Comparison of ENCODE assay signal across 8 cellular contexts in the genomic region with DNA sequence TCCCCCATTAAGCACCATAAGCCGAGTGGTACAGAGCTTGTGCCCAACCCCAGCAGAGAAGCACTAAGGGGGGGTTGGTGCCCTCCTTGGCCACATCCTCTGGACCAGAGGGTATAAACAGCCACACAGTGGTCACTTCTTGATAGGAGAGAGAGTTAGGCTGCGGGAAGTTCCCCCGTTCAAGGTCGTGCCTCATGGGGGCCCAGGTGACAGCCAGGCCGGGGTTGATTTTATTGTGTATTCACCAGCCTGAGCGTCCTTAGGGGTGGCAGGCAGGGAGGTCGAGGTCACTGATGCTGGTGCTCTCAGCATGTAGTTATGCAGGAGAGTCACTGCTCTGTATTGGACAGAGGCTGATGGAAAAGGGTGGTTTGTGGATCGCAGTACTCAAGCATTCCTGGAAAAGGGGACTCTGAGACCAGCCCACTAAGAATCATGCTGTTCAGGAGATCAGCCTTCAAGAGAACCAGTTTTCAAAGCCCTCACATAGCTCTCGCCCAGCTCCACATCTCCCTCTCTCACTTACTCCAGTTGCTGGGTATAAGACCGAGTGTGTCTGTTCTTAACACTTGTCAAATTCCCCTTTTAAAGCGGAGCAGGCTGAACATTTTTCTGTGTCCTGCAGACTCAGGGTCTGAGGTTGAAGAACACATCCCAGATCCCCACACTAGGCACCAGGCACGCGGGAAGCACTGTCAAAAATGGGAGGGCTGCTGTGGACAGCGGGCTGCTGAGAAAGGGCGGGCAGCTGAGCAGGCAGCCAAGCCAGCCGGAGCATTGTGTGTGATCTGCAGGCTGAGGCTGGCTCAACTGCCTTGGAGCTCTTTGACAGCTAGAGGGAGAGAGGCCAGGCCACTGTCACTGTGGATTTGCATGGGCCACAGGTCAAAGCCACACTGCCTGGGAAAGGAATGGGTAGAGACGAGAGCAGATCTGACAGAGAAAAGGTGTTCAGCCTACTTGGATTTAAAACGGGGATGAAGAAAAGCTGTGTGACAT. TPM values are rescaled to one million over a fixed set of nuclear protein-coding genes. Genes with fewer than 3 reads are reported as not detected.
A peak's percentile ranks its signal among the peaks of the same experiment; 100 is the strongest.
DNase-seq lines count a peak whose midpoint lies in the region; ATAC-seq, FAIRE-seq and TF ChIP-seq lines count a peak whose summit lies in the region.

No MANE protein-coding gene starts in this region.

- no peaks in the 10 kb centered on the region for H3K9me3 ChIP-seq in CD4-positive, alpha-beta T cell (ENCODE audit: control insufficient read depth, low read length)
- no peaks in the 10 kb centered on the region for H3K9me3 ChIP-seq in cardiac muscle cell (ENCODE audit: low read depth)
- no peaks in the 10 kb centered on the region for H3K9me3 ChIP-seq in pancreas

- 50 to 53% methylated on average over 18 of the region's 18 CpGs for WGBS in pancreas, 2 donors

- H3K4me3 ChIP-seq in cardiac muscle cell: peak overlapping the region; percentile 81
- H3K4me3 ChIP-seq in pancreas: peak overlapping the region in 1 of 4 donors; percentile 51

- FAIRE-seq in pancreas (lab: Jason Lieb, UNC): no peak

- peak overlapping the region; percentile 13 for H3K4me3 Mint-ChIP-seq in CD4-positive, alpha-beta T cell
- H3K4me3 Mint-ChIP-seq in naive thymus-derived CD8-positive, alpha-beta T cell: peak overlapping the region in 5 of 10 donors; percentile 39 to 67 (median 46)

- no peak overlapping the region for H3K27ac Mint-ChIP-seq in CD4-positive, alpha-beta T cell
- H3K27ac Mint-ChIP-seq in naive thymus-derived CD8-positive, alpha-beta T cell: peak overlapping the region in 1 of 10 donors; percentile 35

- CTCF ChIA-PET in CD4-positive, alpha-beta T cell (lab: Charles Lee): no interaction called here

- DNase-seq in CD4-positive, alpha-beta T cell: no peak
- DNase-seq in RPMI7951 (ENCODE audit: low read depth): peak; percentile 19
- peak; percentile 20 to 82 for DNase-seq in cardiac muscle cell (ENCODE audit: low read depth in 1 of 2, low spot score in 1 of 2)
- DNase-seq in pancreas: peak in 4 of 6 donors; percentile 20 to 64 (median 35)
- no peak for DNase-seq in activated naive CD4-positive, alpha-beta T cell treated with anti-CD3 and anti-CD28 coated beads, Interleukin-2, amount 50 U/mL, for 16 hours
- DNase-seq in naive thymus-derived CD8-positive, alpha-beta T cell: no peak
- DNase-seq in T-helper 2 cell: no peak

- no peaks in the 10 kb centered on the region for H3K36me3 ChIP-seq in cardiac muscle cell
- no peaks in the 10 kb centered on the region for H3K36me3 ChIP-seq in pancreas

- intact Hi-C loops in CD4-positive, alpha-beta T cell (cut with DNase I, micrococcal nuclease): no loop called here
- intact Hi-C loops in pancreas (cut with DNase I): no loop called here

- H3K27me3 ChIP-seq in CD4-positive, alpha-beta T cell (ENCODE audit: control insufficient read depth, insufficient read depth, low read length): peaks cover 74% of the 10 kb centered on the region
- peaks cover 36% of the 10 kb centered on the region for H3K27me3 ChIP-seq in cardiac muscle cell
- H3K27me3 ChIP-seq in pancreas: peaks cover 0 to 14% (median 0%) of the 10 kb centered on the region in 4 donors

- peaks cover 14% of the 10 kb centered on the region for H3K4me1 Mint-ChIP-seq in CD4-positive, alpha-beta T cell (ENCODE audit: low read depth)
- H3K4me1 Mint-ChIP-seq in naive thymus-derived CD8-positive, alpha-beta T cell: peaks cover 5 to 20% (median 10%) of the 10 kb centered on the region in 4 donors

- peaks cover 32% of the 10 kb centered on the region for H3K4me1 ChIP-seq in cardiac muscle cell (ENCODE audit: low read depth)
- H3K4me1 ChIP-seq in pancreas: peaks cover 0 to 4% (median 0%) of the 10 kb centered on the region in 3 donors

- H3K9me3 Mint-ChIP-seq in CD4-positive, alpha-beta T cell: no peaks in the 10 kb centered on the region
- H3K9me3 Mint-ChIP-seq in naive thymus-derived CD8-positive, alpha-beta T cell: no peaks in the 10 kb centered on the region

- H3K36me3 Mint-ChIP-seq in CD4-positive, alpha-beta T cell (ENCODE audit: low read depth): no peaks in the 10 kb centered on the region
- H3K36me3 Mint-ChIP-seq in naive thymus-derived CD8-positive, alpha-beta T cell: peaks cover 0 to 4% (median 0%) of the 10 kb centered on the region in 3 donors

- TF ChIP-seq CTCF in CD4-positive, alpha-beta T cell (IDR thresholded peaks at IDR 0.05): no peak
- TF ChIP-seq CTCF in cardiac muscle cell (IDR thresholded peaks at IDR 0.05; ENCODE audit: low read depth, low read length) (no peak), pancreas (IDR thresholded peaks at IDR 0.05) (no peak)

- H3K27me3 Mint-ChIP-seq in CD4-positive, alpha-beta T cell: peaks cover 84% of the 10 kb centered on the region
- peaks cover 42 to 88% (median 65%) of the 10 kb centered on the region in 5 donors for H3K27me3 Mint-ChIP-seq in naive thymus-derived CD8-positive, alpha-beta T cell

- H3K27ac ChIP-seq in CD4-positive, alpha-beta T cell (ENCODE audit: low read depth, low read length): no peak overlapping the region
- no peak overlapping the region for H3K27ac ChIP-seq in cardiac muscle cell
- no peak overlapping the region for H3K27ac ChIP-seq in pancreas

- no peak for ATAC-seq in CD4-positive, alpha-beta T cell (ENCODE audit: poor library complexity)
- ATAC-seq in pancreas (peak; percentile 38 to 78 (median 66)), HG03196 (IDR thresholded peaks at IDR 0.05; ENCODE audit: unreplicated experiment) (no peak)
- no peak for ATAC-seq in naive thymus-derived CD8-positive, alpha-beta T cell

- POLR2A ChIA-PET in CD4-positive, alpha-beta T cell (lab: Charles Lee): no interaction called here
- POLR2A ChIA-PET in naive thymus-derived CD8-positive, alpha-beta T cell (lab: Charles Lee): no interaction called here

RNA-seq across cellular contexts. Expression of gene ITGA9, which starts 1.8 kb away (rescaled TPM):
- total RNA-seq in CD4-positive, alpha-beta T cell: not detected
- total RNA-seq in RPMI7951 (2014; rRNA removed; shearing (Covaris generic)): 0.49 and 0.72 TPM in 2 replicates
- total RNA-seq in cardiac muscle cell (13.9 and 24.8 TPM in 2 replicates), pancreas (1 to 10 TPM in 5 of 6 donors, under 1 TPM in 1; 0.87 to 5.3 (median 2.3) TPM)
- polyA plus RNA-seq in cardiac muscle cell (6.6 and 11.3 TPM in 2 replicates), pancreas (under 1 TPM; 0.73 to 0.76 TPM)
- under 1 TPM; 0.08 to 0.68 TPM for total RNA-seq in naive thymus-derived CD8-positive, alpha-beta T cell
- not detected for polyA plus RNA-seq in naive thymus-derived CD8-positive, alpha-beta T cell

Comparison
In these comparisons a context has a peak if more than half of its experiments do, and no peak if none do; other contexts are left out.
1. ATAC-seq: peak in pancreas (4 of 4); none in CD4-positive, alpha-beta T cell (single experiment), HG03196 (single experiment) and naive thymus-derived CD8-positive, alpha-beta T cell (0 of 2).
2. DNase-seq: peak in RPMI7951 (single experiment), cardiac muscle cell (2 of 2) and pancreas (4 of 6); none in CD4-positive, alpha-beta T cell (0 of 10), activated naive CD4-positive, alpha-beta T cell treated with anti-CD3 and anti-CD28 coated beads, Interleukin-2, amount 50 U/mL, for 16 hours (single experiment), naive thymus-derived CD8-positive, alpha-beta T cell (0 of 10) and T-helper 2 cell (0 of 5).